ENCODE assay signal across 10 cellular contexts in the genomic region with DNA sequence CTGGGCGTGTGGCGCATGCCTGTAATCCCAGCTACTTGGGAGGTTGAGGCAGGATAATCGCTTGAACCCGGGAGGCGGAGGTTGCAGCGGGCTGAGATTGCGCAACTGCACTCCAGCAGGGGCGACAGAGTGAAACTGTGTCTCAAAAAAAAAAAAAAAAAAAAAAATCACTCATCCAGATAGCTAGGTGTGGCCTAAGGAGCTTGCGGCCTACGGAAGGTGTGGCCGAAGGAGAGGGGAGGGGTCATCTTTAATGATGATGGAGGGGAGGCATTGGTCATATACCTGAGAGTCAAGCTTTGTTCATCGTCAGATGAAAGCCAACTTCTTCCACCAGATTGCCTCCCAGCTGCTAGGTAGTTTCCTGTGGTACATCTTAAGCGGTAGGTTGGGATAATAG. TPM values are rescaled to one million over a fixed set of nuclear protein-coding genes. Genes with fewer than 3 reads are reported as not detected.
DNase-seq lines count a peak whose midpoint lies in the region; ATAC-seq and TF ChIP-seq lines count a peak whose summit lies in the region.
"Had no signal": no experiment of that assay in that cellular context is flagged by ENCODE, and none has a peak within 500 bp of the region (broad histone marks: within the 10 kb centered on the region; RNA-seq: fewer than 3 reads in every experiment).

No MANE protein-coding gene starts in this region.

- peak overlapping the region; percentile 95 for H3K4me3 Mint-ChIP-seq in activated naive CD4-positive, alpha-beta T cell treated with anti-CD3 and anti-CD28 coated beads, Interleukin-2, amount 10 ng/mL, durations not matched to agents 7 days and 5 days
- H3K4me3 Mint-ChIP-seq in activated naive CD4-positive, alpha-beta T cell treated with anti-CD3 and anti-CD28 coated beads for 36 hours: no peak overlapping the region

- peaks cover 53% of the 10 kb centered on the region for H3K4me1 Mint-ChIP-seq in activated naive CD4-positive, alpha-beta T cell treated with anti-CD3 and anti-CD28 coated beads, Interleukin-2, amount 10 ng/mL, durations not matched to agents 7 days and 5 days
- peaks cover 38% of the 10 kb centered on the region for H3K4me1 Mint-ChIP-seq in activated naive CD4-positive, alpha-beta T cell treated with anti-CD3 and anti-CD28 coated beads for 36 hours (ENCODE audit: low read depth)

- no peak overlapping the region for H3K27ac ChIP-seq in upper lobe of right lung
- no peak overlapping the region for H3K27ac ChIP-seq in testis

- WGBS in testis, 2 donors: 57 to 63% methylated on average over 13 of the region's 13 CpGs

- H3K4me1 ChIP-seq in upper lobe of right lung (peaks cover 18% of the 10 kb centered on the region), testis (peaks cover 14% of the 10 kb centered on the region)

- no peak for TF ChIP-seq POLR2A in testis (IDR thresholded peaks at IDR 0.05)

- peaks cover 13% of the 10 kb centered on the region for H3K27me3 Mint-ChIP-seq in activated naive CD4-positive, alpha-beta T cell treated with anti-CD3 and anti-CD28 coated beads, Interleukin-2, amount 10 ng/mL, durations not matched to agents 7 days and 5 days
- no peaks in the 10 kb centered on the region for H3K27me3 Mint-ChIP-seq in activated naive CD4-positive, alpha-beta T cell treated with anti-CD3 and anti-CD28 coated beads for 36 hours (ENCODE audit: low read depth)

- H3K9me3 ChIP-seq in upper lobe of right lung: no peaks in the 10 kb centered on the region
- H3K9me3 ChIP-seq in testis: no peaks in the 10 kb centered on the region
- H3K9me3 ChIP-seq: Peyer's patch, sigmoid colon had no signal

- H3K27me3 ChIP-seq in upper lobe of right lung: no peaks in the 10 kb centered on the region
- H3K27me3 ChIP-seq in testis: no peaks in the 10 kb centered on the region
- H3K27me3 ChIP-seq: Peyer's patch, sigmoid colon had no signal

- H3K4me3 ChIP-seq in upper lobe of right lung: no peak overlapping the region
- H3K4me3 ChIP-seq in testis: no peak overlapping the region

- intact Hi-C loops in activated naive CD4-positive, alpha-beta T cell treated with anti-CD3 and anti-CD28 coated beads for 36 hours (cut with micrococcal nuclease): loop anchor here (10.0 kb wide), 1 partner anchor 213 kb away; no protein-coding TSS in a partner anchor
- intact Hi-C loops in upper lobe of right lung (cut with DNase I) (loop anchor here (5.0 kb wide), 1 partner anchor 106 kb away; no protein-coding TSS in a partner anchor), testis (cut with DNase I; ENCODE audit: low total_unique reads) (loop anchor here (5.0 to 10.0 kb wide), 2 partner anchors 73 to 106 kb away; no protein-coding TSS in a partner anchor)

- H3K36me3 ChIP-seq in upper lobe of right lung: no peaks in the 10 kb centered on the region
- no peaks in the 10 kb centered on the region for H3K36me3 ChIP-seq in testis (ENCODE audit: low read depth, missing control alignments)

- no peak for DNase-seq in activated naive CD4-positive, alpha-beta T cell treated with anti-CD3 and anti-CD28 coated beads, Interleukin-2, amount 10 ng/mL, durations not matched to agents 7 days and 5 days
- DNase-seq in activated naive CD4-positive, alpha-beta T cell treated with anti-CD3 and anti-CD28 coated beads for 36 hours: no peak
- DNase-seq in SK-N-DZ (ENCODE audit: low spot score): peak; percentile 35
- DNase-seq in kidney tubule cell (ENCODE audit: low spot score): peak; percentile 57
- DNase-seq in upper lobe of right lung: peak; percentile 69
- no peak for DNase-seq in testis
- no peak for DNase-seq in T-helper 9 cell

- H3K27ac Mint-ChIP-seq in activated naive CD4-positive, alpha-beta T cell treated with anti-CD3 and anti-CD28 coated beads, Interleukin-2, amount 10 ng/mL, durations not matched to agents 7 days and 5 days: no peak overlapping the region
- H3K27ac Mint-ChIP-seq in activated naive CD4-positive, alpha-beta T cell treated with anti-CD3 and anti-CD28 coated beads for 36 hours: no peak overlapping the region

- ATAC-seq in upper lobe of right lung: no peak
- no peak for ATAC-seq in HG03139 (IDR thresholded peaks at IDR 0.05; ENCODE audit: unreplicated experiment)

- H3K9me3 Mint-ChIP-seq in activated naive CD4-positive, alpha-beta T cell treated with anti-CD3 and anti-CD28 coated beads, Interleukin-2, amount 10 ng/mL, durations not matched to agents 7 days and 5 days: no peaks in the 10 kb centered on the region
- no peaks in the 10 kb centered on the region for H3K9me3 Mint-ChIP-seq in activated naive CD4-positive, alpha-beta T cell treated with anti-CD3 and anti-CD28 coated beads for 36 hours

- peaks cover 32% of the 10 kb centered on the region for H3K36me3 Mint-ChIP-seq in activated naive CD4-positive, alpha-beta T cell treated with anti-CD3 and anti-CD28 coated beads, Interleukin-2, amount 10 ng/mL, durations not matched to agents 7 days and 5 days
- no peaks in the 10 kb centered on the region for H3K36me3 Mint-ChIP-seq in activated naive CD4-positive, alpha-beta T cell treated with anti-CD3 and anti-CD28 coated beads for 36 hours (ENCODE audit: low read depth)

- CTCF ChIA-PET in activated naive CD4-positive, alpha-beta T cell treated with anti-CD3 and anti-CD28 coated beads, Interleukin-2, amount 10 ng/mL, durations not matched to agents 7 days and 5 days (lab: Charles Lee): interaction anchor here (0.6 to 7.2 kb wide), 21 partner anchors 9 to 211 kb away, joined by 3 to 114 read pairs (median 4); a partner anchor contains a TSS
- CTCF ChIA-PET in activated naive CD4-positive, alpha-beta T cell treated with anti-CD3 and anti-CD28 coated beads for 36 hours (lab: Charles Lee): interaction anchor here (0.6 to 6.7 kb wide), 23 partner anchors 9 to 1289 kb away, joined by 3 to 132 read pairs (median 3); a partner anchor contains a TSS

- TF ChIP-seq CTCF in upper lobe of right lung (IDR thresholded peaks at IDR 0.05) (no peak), testis (IDR thresholded peaks at IDR 0.05) (no peak)

RNA-seq across cellular contexts. Expression of a gene that starts 0.8 kb away (rescaled TPM):
- total RNA-seq in activated naive CD4-positive, alpha-beta T cell treated with anti-CD3 and anti-CD28 coated beads for 36 hours: 10 to 100 TPM; 10.8 to 11.2 TPM
- polyA plus RNA-seq in SK-N-DZ (2014; cell fraction: cytosol; rRNA removed): 7.7 and 9.4 TPM in 2 replicates
- polyA plus RNA-seq in SK-N-DZ (2014; cell fraction: nucleus; rRNA removed): 7.1 and 11.0 TPM in 2 replicates
- total RNA-seq in upper lobe of right lung: 31.6 TPM
- total RNA-seq in testis: 10 to 100 TPM; 21.0 to 23.0 TPM
- 21.5 TPM for polyA plus RNA-seq in testis (ENCODE audit: insufficient read depth, low read depth, low replicate concordance)

RNA-seq across cellular contexts. Expression of a gene that starts 43.9 kb away (rescaled TPM):
- total RNA-seq in activated naive CD4-positive, alpha-beta T cell treated with anti-CD3 and anti-CD28 coated beads for 36 hours: 10 to 100 TPM; 89.9 to 90.6 TPM
- 1.8 and 2.3 TPM in 2 replicates for polyA plus RNA-seq in SK-N-DZ (2014; cell fraction: cytosol; rRNA removed)
- polyA plus RNA-seq in SK-N-DZ (2014; cell fraction: nucleus; rRNA removed): 2.2 and 2.5 TPM in 2 replicates
- total RNA-seq in upper lobe of right lung: 17.4 TPM
- total RNA-seq in testis: 10 to 100 TPM; 13.1 to 20.9 TPM
- 29.5 TPM for polyA plus RNA-seq in testis (ENCODE audit: insufficient read depth, low read depth, low replicate concordance)

Comparison
In these comparisons a context has a peak if more than half of its experiments do, and no peak if none do; other contexts are left out.
1. DNase-seq: peak in SK-N-DZ (single experiment), kidney tubule cell (single experiment) and upper lobe of right lung (single experiment); none in activated naive CD4-positive, alpha-beta T cell treated with anti-CD3 and anti-CD28 coated beads, Interleukin-2, amount 10 ng/mL, durations not matched to agents 7 days and 5 days (single experiment), activated naive CD4-positive, alpha-beta T cell treated with anti-CD3 and anti-CD28 coated beads for 36 hours (single experiment), testis (single experiment) and T-helper 9 cell (single experiment).